In genomic region chr10:86759073-86759672, GRCh38 we compare ENCODE assay signal across 9 cellular contexts. TPM values are rescaled to one million over a fixed set of nuclear protein-coding genes. Genes with fewer than 3 reads are reported as not detected.
DNase-seq lines count a peak whose midpoint lies in the region; ATAC-seq, FAIRE-seq and TF ChIP-seq lines count a peak whose summit lies in the region.
"Had no signal": no experiment of that assay in that cellular context is flagged by ENCODE, and none has a peak within 500 bp of the region (broad histone marks: within the 10 kb centered on the region; RNA-seq: fewer than 3 reads in every experiment).

No MANE protein-coding gene starts in this region.

- peak overlapping the region; percentile 43 for H3K4me3 Mint-ChIP-seq in memory B cell

- no peak for TF ChIP-seq POLR2A in GM12878 (IDR thresholded peaks at IDR 0.05; ENCODE audit: low read depth, low read length)

- H3K9ac ChIP-seq in GM12878 (ENCODE audit: control insufficient read depth, insufficient read depth, low read length): no peak overlapping the region

- no peaks in the 10 kb centered on the region for H3K27me3 Mint-ChIP-seq in memory B cell

- 73% methylated on average over 3 of the region's 3 CpGs for WGBS in GM12878 (ENCODE audit: insufficient coverage, insufficient replicate concordance, low lambda C conversion rate, missing lambda C conversion rate)

- peak; percentile 78 for FAIRE-seq in GM12878 (lab: Jason Lieb, UNC)
- FAIRE-seq: small intestine had no signal

- peak; percentile 37 for DNase-seq in A673 (ENCODE audit: low spot score)
- peak in 1 of 2 experiments; percentile 36 for DNase-seq in HAP-1 (ENCODE audit: low spot score in 2 of 2)
- DNase-seq in GM12878 (ENCODE audit: low read depth, low spot score): no peak
- DNase-seq in memory B cell (ENCODE audit: low spot score in 2 of 2): no peak
- no peak for DNase-seq in NCI-H1436 treated with DMSO at 0.1 percent for 48 hours (lab: John Stamatoyannopoulos, UW)
- no peak for DNase-seq in mesenteric fat pad (ENCODE audit: low spot score)
- DNase-seq in stimulated activated CD4-positive, alpha-beta T cell treated with anti-CD3 and anti-CD28 coated beads, Interleukin-1b, Interleukin-23, amount 100 ng/mL, for 48 hours: no peak
- DNase-seq: small intestine had no signal

- intact Hi-C loops in A673 (cut with micrococcal nuclease; ENCODE audit: unreplicated experiment): loop anchor here (5.0 kb wide), 1 partner anchor 128 kb away; no protein-coding TSS in a partner anchor
- intact Hi-C loops in GM12878 (cut with micrococcal nuclease; ENCODE audit: unreplicated experiment): no loop called here

- TF ChIP-seq RAD21 in GM12878 (IDR thresholded peaks at IDR 0.05; ENCODE audit: insufficient read depth, low read depth, low read length): no peak

- no peaks in the 10 kb centered on the region for H3K9me3 ChIP-seq in A673 (ENCODE audit: low read depth, low read length, poor library complexity, severe bottlenecking)
- no peaks in the 10 kb centered on the region for H3K9me3 ChIP-seq in HAP-1
- H3K9me3 ChIP-seq in GM12878 (replicated peaks; ENCODE audit: control insufficient read depth, insufficient read depth, low read length): no peaks in the 10 kb centered on the region; the same call in 2 of the 3 replicates

- TF ChIP-seq EP300 in GM12878 (IDR thresholded peaks at IDR 0.05; ENCODE audit: borderline replicate concordance in 1 of 2, control insufficient read depth in 1 of 2, low read depth in 2 of 2, low read length in 2 of 2): no peak

- H3K4me3 ChIP-seq in A673 (ENCODE audit: low read depth, low read length, poor library complexity, severe bottlenecking): peak overlapping the region; percentile 93
- H3K4me3 ChIP-seq in HAP-1: peak overlapping the region; percentile 80
- H3K4me3 ChIP-seq in GM12878: peak overlapping the region; percentile 79

- H3K27ac ChIP-seq in A673 (ENCODE audit: low read depth, low read length, poor library complexity, severe bottlenecking): peak overlapping the region; percentile 97
- H3K27ac ChIP-seq in GM12878 (ENCODE audit: control insufficient read depth, insufficient read depth): peak overlapping the region; percentile 17; the same call in 1 of the 2 replicates

- SMC1A ChIA-PET in GM12878 (lab: Charles Lee; ENCODE audit: uncharacterized antibody, unreplicated experiment): interaction anchor here (1.1 to 2.6 kb wide), 7 partner anchors 11 to 131 kb away, joined by 3 to 11 read pairs (median 8); no protein-coding TSS in a partner anchor

- in situ Hi-C loops in HAP-1 (cut with MboI; ENCODE audit: low sequenced_read_pairs): no loop called here
- in situ Hi-C loops in GM12878 (cut with MboI): no loop called here

- H3K4me1 ChIP-seq in A673 (ENCODE audit: insufficient read depth, low read length, poor library complexity, severe bottlenecking) (peaks cover 30% of the 10 kb centered on the region), HAP-1 (peaks cover 17% of the 10 kb centered on the region), GM12878 (ENCODE audit: control insufficient read depth, insufficient read depth, low read length) (no peaks in the 10 kb centered on the region; the same call in 1 of the 2 replicates)

- CTCF ChIA-PET in A673 (lab: Charles Lee): no interaction called here
- CTCF ChIA-PET in GM12878 (lab: Yijun Ruan, JAX): interaction anchor here (0.7 to 1.9 kb wide), 6 partner anchors 9 to 145 kb away, joined by 3 to 7 read pairs (median 6); no protein-coding TSS in a partner anchor

- no peak for ATAC-seq in GM12878
- no peak for ATAC-seq in memory B cell (ENCODE audit: low read depth)
- ATAC-seq in GM18519 (IDR thresholded peaks at IDR 0.05; ENCODE audit: low FRiP score, unreplicated experiment): no peak

- peak overlapping the region; percentile 81 for H3K4me2 ChIP-seq in GM12878 (ENCODE audit: control insufficient read depth, insufficient read depth)

- H3K36me3 ChIP-seq in A673 (ENCODE audit: insufficient read depth, low read length, poor library complexity, severe bottlenecking): peaks cover 5% of the 10 kb centered on the region
- no peaks in the 10 kb centered on the region for H3K36me3 ChIP-seq in HAP-1 (replicated peaks)
- H3K36me3 ChIP-seq in GM12878 (ENCODE audit: control insufficient read depth in 2 of 2, insufficient read depth in 2 of 2, low read length in 1 of 2): no peaks in the 10 kb centered on the region

- H4K20me1 ChIP-seq in GM12878 (ENCODE audit: control insufficient read depth, insufficient read depth): no peaks in the 10 kb centered on the region

- no peaks in the 10 kb centered on the region for H3K9me3 Mint-ChIP-seq in memory B cell

- BruUV-seq in A673 (replicated peaks; lab: Mats Ljungman, UMichigan) (no TSS peak), GM12878 (replicated peaks; lab: Mats Ljungman, UMichigan) (no TSS peak)

- H3K79me2 ChIP-seq in GM12878 (ENCODE audit: control insufficient read depth, insufficient read depth, low read length): peaks cover 67% of the 10 kb centered on the region

- no peak overlapping the region for H3K27ac Mint-ChIP-seq in memory B cell

- POLR2A ChIA-PET in A673 (lab: Charles Lee; ENCODE audit: low non-redundant PET) (no interaction called here), GM12878 (lab: Charles Lee) (interaction anchor here (0.6 kb wide), 1 partner anchor 112 kb away, joined by 4 read pairs; no protein-coding TSS in a partner anchor)

- H3K4me1 Mint-ChIP-seq in memory B cell: peaks cover 22% of the 10 kb centered on the region

- no peaks in the 10 kb centered on the region for H3K27me3 ChIP-seq in A673 (replicated peaks; ENCODE audit: insufficient read depth, low read depth, low read length, poor library complexity)
- H3K27me3 ChIP-seq in HAP-1 (ENCODE audit: low read depth): no peaks in the 10 kb centered on the region
- H3K27me3 ChIP-seq in GM12878 (replicated peaks in 1 of 2; ENCODE audit: control insufficient read depth in 2 of 2, insufficient read depth in 2 of 2, low read length in 1 of 2): no peaks in the 10 kb centered on the region

- H3K36me3 Mint-ChIP-seq in memory B cell: no peaks in the 10 kb centered on the region

- TF ChIP-seq CTCF in A673 (conservative IDR thresholded peaks at IDR 0.05; ENCODE audit: low read depth, low read length) (no peak), GM12878 (IDR thresholded peaks at IDR 0.05 in 2 of 3, conservative IDR thresholded peaks at IDR 0.05 in 1 of 3; ENCODE audit: control insufficient read depth in 2 of 3, extremely low read depth in 1 of 3, insufficient read depth in 1 of 3, low read depth in 3 of 3, low read length in 3 of 3) (no peak)

- no peak overlapping the region for H2AFZ ChIP-seq in GM12878 (ENCODE audit: control insufficient read depth, low read depth, low read length)

- RAD21 ChIA-PET in GM12878 (lab: Charles Lee; ENCODE audit: unreplicated experiment): interaction anchor here (1.5 to 2.6 kb wide), 5 partner anchors 19 to 120 kb away, joined by 3 to 16 read pairs (median 5); no protein-coding TSS in a partner anchor

TF ChIP-seq in GM12878, 131 proteins besides CTCF, POLR2A, EP300 and RAD21:
- TF ChIP-seq, protein P1, sequence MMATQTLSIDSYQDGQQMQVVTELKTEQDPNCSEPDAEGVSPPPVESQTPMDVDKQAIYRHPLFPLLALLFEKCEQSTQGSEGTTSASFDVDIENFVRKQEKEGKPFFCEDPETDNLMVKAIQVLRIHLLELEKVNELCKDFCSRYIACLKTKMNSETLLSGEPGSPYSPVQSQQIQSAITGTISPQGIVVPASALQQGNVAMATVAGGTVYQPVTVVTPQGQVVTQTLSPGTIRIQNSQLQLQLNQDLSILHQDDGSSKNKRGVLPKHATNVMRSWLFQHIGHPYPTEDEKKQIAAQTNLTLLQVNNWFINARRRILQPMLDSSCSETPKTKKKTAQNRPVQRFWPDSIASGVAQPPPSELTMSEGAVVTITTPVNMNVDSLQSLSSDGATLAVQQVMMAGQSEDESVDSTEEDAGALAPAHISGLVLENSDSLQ (IDR thresholded peaks at IDR 0.05): no peak
- TF ChIP-seq HDAC2 (IDR thresholded peaks at IDR 0.05) (no peak), RAD51 (IDR thresholded peaks at IDR 0.05) (no peak), NBN (IDR thresholded peaks at IDR 0.05) (peak; percentile 36; the same call in 1 of the 2 replicates), HDGF (IDR thresholded peaks at IDR 0.05) (0 out of 2 replicates have a peak, but pooled peaks have one; percentile 33)

RNA-seq across cellular contexts. Expression of gene BMPR1A, which starts 2.8 kb away (rescaled TPM):
- total RNA-seq in A673 (2021) (112 and 136 TPM in 2 replicates), GM12878 (2014; rRNA removed) (17.0 and 23.3 TPM in 2 replicates), GM12878 (2014; rRNA removed; fragmentation: Illumina TruSeq; extraction: Trizol) (18.8 and 19.2 TPM in 2 replicates), GM12878 (2021) (22.7 and 23.6 TPM in 2 replicates), mesenteric fat pad (43.5 TPM)
- 60.5 and 62.3 TPM in 2 replicates for total RNA-seq in GM12878 (2013; cell fraction: nucleolus; rRNA removed)
- polyA plus RNA-seq in GM12878 (2011; ENCODE audit: low read depth): 4.5 TPM
- polyA plus RNA-seq in GM12878 (2011; rRNA removed) (19.3 and 25.6 TPM in 2 replicates), GM12878 (2014; fragmentation: Illumina TruSeq; extraction: Trizol) (16.1 and 16.2 TPM in 2 replicates), GM12878 (2014; fragmentation: Nextera tagmentation; extraction: Ambion mirVana) (1 to 10 TPM; 2.3 to 2.4 TPM), GM12878 (2014; rRNA removed) (9.8 and 10.0 TPM in 2 replicates), GM12878 (2016; fragmentation: Nextera tagmentation; extraction: Ambion mirVana) (1 to 10 TPM; 9.5 to 9.8 TPM)
- polyA plus RNA-seq in GM12878 (2011; cell fraction: cytosol; rRNA removed): 7.9 and 9.1 TPM in 2 replicates
- polyA plus RNA-seq in GM12878 (2011; cell fraction: nucleus; rRNA removed): 9.0 and 10.5 TPM in 2 replicates
- 5.7 and 8.1 TPM in 2 replicates for polyA plus RNA-seq in GM12878 (2012)
- polyA minus RNA-seq in GM12878 (2011; rRNA and poly(A)+ RNA removed): 34.9 and 49.1 TPM in 2 replicates
- polyA minus RNA-seq in GM12878 (2011; cell fraction: cytosol; rRNA and poly(A)+ RNA removed): 11.1 and 16.6 TPM in 2 replicates
- 10.6 and 14.1 TPM in 2 replicates for polyA minus RNA-seq in GM12878 (2011; cell fraction: nucleus; rRNA and poly(A)+ RNA removed)
